ENCODE assay signal across 28 cellular contexts in the genomic region with DNA sequence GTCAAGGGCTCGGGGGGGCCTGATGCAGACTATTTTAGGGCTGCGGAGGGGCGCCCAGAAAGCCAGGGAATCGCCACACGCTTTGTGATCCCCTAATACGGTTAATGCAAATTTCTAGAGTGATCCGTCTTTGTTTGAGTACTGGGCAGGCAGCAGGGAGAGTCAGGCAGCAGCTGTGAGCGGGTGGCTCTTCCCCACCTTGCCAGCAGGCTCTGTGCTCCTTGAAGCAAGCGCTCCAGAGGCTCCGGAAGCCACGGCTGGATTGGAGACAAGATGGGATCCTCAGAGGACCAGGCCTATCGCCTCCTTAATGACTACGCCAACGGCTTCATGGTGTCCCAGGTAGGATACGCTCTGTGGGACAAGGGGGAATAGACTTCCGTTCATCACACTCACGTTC. TPM values are rescaled to one million over a fixed set of nuclear protein-coding genes. Genes with fewer than 3 reads are reported as not detected.
"Had no signal": no experiment of that assay in that cellular context is flagged by ENCODE, and none has a peak within 500 bp of the region (broad histone marks: within the 10 kb centered on the region; RNA-seq: fewer than 3 reads in every experiment).

A gene with protein sequence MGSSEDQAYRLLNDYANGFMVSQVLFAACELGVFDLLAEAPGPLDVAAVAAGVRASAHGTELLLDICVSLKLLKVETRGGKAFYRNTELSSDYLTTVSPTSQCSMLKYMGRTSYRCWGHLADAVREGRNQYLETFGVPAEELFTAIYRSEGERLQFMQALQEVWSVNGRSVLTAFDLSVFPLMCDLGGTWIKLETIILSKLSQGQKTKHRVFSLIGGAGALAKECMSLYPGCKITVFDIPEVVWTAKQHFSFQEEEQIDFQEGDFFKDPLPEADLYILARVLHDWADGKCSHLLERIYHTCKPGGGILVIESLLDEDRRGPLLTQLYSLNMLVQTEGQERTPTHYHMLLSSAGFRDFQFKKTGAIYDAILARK (plus strand): TSS at position 133 of the 400 bp plus-strand sequence. CDS start 141 bp downstream, at position 274.

- DNase-seq: activated CD4-positive, alpha-beta T cell treated with anti-CD3 and anti-CD28 coated beads, Interleukin-2, amount 50 U/mL, for 1 hour; activated CD4-positive, CD25-positive, alpha-beta regulatory T cell treated with anti-CD3 and anti-CD28 coated beads, Interleukin-2, amount 50 U/mL, for 72 hours; activated CD8-positive, alpha-beta memory T cell treated with anti-CD3 and anti-CD28 coated beads, Interleukin-2, amount 50 U/mL, for 4 hours; activated naive CD4-positive, alpha-beta T cell; activated T-cell treated with anti-CD3 and anti-CD28 coated beads, Interleukin-2, amount 50 U/mL, for 24 hours; adrenal gland; effector memory CD4-positive, alpha-beta T cell; foreskin melanocyte; left ventricle myocardium superior; sigmoid colon; stimulated activated CD4-positive, alpha-beta T cell treated with anti-CD3 and anti-CD28 coated beads, Interleukin-15, amount 100 ng/mL, for 24 hours; stomach; T-helper 17 cell had no signal

- H3K4me2 ChIP-seq: smooth muscle cell had no signal

- H3K36me3 Mint-ChIP-seq: activated naive CD8-positive, alpha-beta T cell; memory B cell; stimulated activated memory B cell treated with anti-CD40 and anti-IgM and Interleukin-4, amounts not matched to agents 10 μg/mL and 1 μg/mL and 100 μg/mL, for 72 hours had no signal

- H3K27me3 ChIP-seq: adrenal gland, breast epithelium, sigmoid colon, stomach, suprapubic skin, tibial nerve had no signal

- H3K4me3 ChIP-seq: adrenal gland, breast epithelium, sigmoid colon, smooth muscle cell, stomach, suprapubic skin, tibial nerve had no signal

- H3K4me1 Mint-ChIP-seq: central memory CD8-positive, alpha-beta T cell; nephron had no signal

- H3K4me1 ChIP-seq: adrenal gland, breast epithelium, sigmoid colon, stomach, suprapubic skin, tibial nerve had no signal

- H3K36me3 ChIP-seq: adrenal gland, breast epithelium, sigmoid colon, stomach, suprapubic skin, tibial nerve had no signal

- ATAC-seq: esophagus mucosa; left ventricle myocardium superior; stimulated activated memory B cell treated with anti-CD40 and anti-IgM and Interleukin-4, amounts not matched to agents 10 μg/mL and 1 μg/mL and 100 μg/mL, for 72 hours; T-helper 17 cell had no signal

- FAIRE-seq: colon, endothelial cell of umbilical vein had no signal

- H3K9me3 Mint-ChIP-seq: activated T-cell treated with anti-CD3 and anti-CD28 coated beads, Interleukin-2, amount 50 U/mL, for 24 hours; activated T-helper 2 cell treated with anti-CD3 and anti-CD28 coated beads, Interferon-gamma antibody, Interleukin-2, Interleukin-4, amounts not matched to agents 10 μg/mL and 5 μg/mL and 100 μg/mL, durations not matched to agents 14 hours and 24 hours and 36 hours; central memory CD8-positive, alpha-beta T cell; memory B cell; nephron; stimulated activated memory B cell treated with anti-CD40 and anti-IgM and Interleukin-4, amounts not matched to agents 10 μg/mL and 1 μg/mL and 100 μg/mL, for 72 hours had no signal

- H3K27me3 Mint-ChIP-seq: activated naive CD8-positive, alpha-beta T cell; activated T-cell treated with anti-CD3 and anti-CD28 coated beads, Interleukin-2, amount 50 U/mL, for 24 hours; central memory CD8-positive, alpha-beta T cell; T-helper 17 cell had no signal

- H3K27ac ChIP-seq: adrenal gland, breast epithelium, sigmoid colon, stomach, suprapubic skin, tibial nerve had no signal

- H3K27ac Mint-ChIP-seq: activated naive CD8-positive, alpha-beta T cell; activated T-cell treated with anti-CD3 and anti-CD28 coated beads, Interleukin-2, amount 50 U/mL, for 24 hours; activated T-helper 2 cell treated with anti-CD3 and anti-CD28 coated beads, Interferon-gamma antibody, Interleukin-2, Interleukin-4, amounts not matched to agents 10 μg/mL and 5 μg/mL and 100 μg/mL, durations not matched to agents 14 hours and 24 hours and 36 hours; memory B cell; nephron; T-helper 17 cell had no signal

- H3K4me3 Mint-ChIP-seq: activated naive CD8-positive, alpha-beta T cell; activated T-cell treated with anti-CD3 and anti-CD28 coated beads, Interleukin-2, amount 50 U/mL, for 24 hours; central memory CD8-positive, alpha-beta T cell; memory B cell; nephron; stimulated activated memory B cell treated with anti-CD40 and anti-IgM and Interleukin-4, amounts not matched to agents 10 μg/mL and 1 μg/mL and 100 μg/mL, for 72 hours; T-helper 17 cell had no signal

RNA-seq across cellular contexts. Expression of the gene that starts here (rescaled TPM):
- total RNA-seq: activated T-helper 2 cell treated with anti-CD3 and anti-CD28 coated beads, Interferon-gamma antibody, Interleukin-2, Interleukin-4, amounts not matched to agents 10 μg/mL and 5 μg/mL and 100 μg/mL, durations not matched to agents 14 hours and 24 hours and 36 hours; breast epithelium; dermis microvascular lymphatic vessel endothelial cell; endothelial cell of umbilical vein; esophagus mucosa; left ventricle myocardium superior; myocyte; sigmoid colon; smooth muscle cell; stomach had no signal
- polyA plus RNA-seq: endothelial cell of umbilical vein had no signal
